In genomic region chr18:55402731-55403405, GRCh38 we compare ENCODE assay signal across 10 cellular contexts.
DNase-seq lines count a peak whose midpoint lies in the region; TF ChIP-seq lines count a peak whose summit lies in the region.
"Had no signal": no experiment of that assay in that cellular context is flagged by ENCODE, and none has a peak within 500 bp of the region (broad histone marks: within the 10 kb centered on the region; RNA-seq: fewer than 3 reads in every experiment).

No MANE protein-coding gene starts in this region.

- no peak overlapping the region for H2AFZ ChIP-seq in OCI-LY3 (ENCODE audit: low read depth, low read length)

- H3K4me1 ChIP-seq in OCI-LY3 (ENCODE audit: low read length) (peaks cover 78% of the 10 kb centered on the region), sigmoid colon (peaks cover 0 to 54% (median 33%) of the 10 kb centered on the region in 4 donors)

- H3K9ac ChIP-seq in OCI-LY3 (ENCODE audit: low read length) = peak overlapping the region; percentile 36

- H3K4me3 ChIP-seq in OCI-LY3 (ENCODE audit: low read length) = peak overlapping the region; percentile 56
- H3K4me3 ChIP-seq in fibroblast of villous mesenchyme (ENCODE audit: low read depth, low read length) = peak overlapping the region; percentile 55
- H3K4me3 ChIP-seq in sigmoid colon = peak overlapping the region; percentile 10 to 42 (median 40)

- no peak for TF ChIP-seq EP300 in sigmoid colon (IDR thresholded peaks at IDR 0.05)

- H3K79me2 ChIP-seq in OCI-LY3 (ENCODE audit: low read length) = peaks cover 100% of the 10 kb centered on the region

- H3K27me3 ChIP-seq in OCI-LY3 (ENCODE audit: low read depth, low read length) (no peaks in the 10 kb centered on the region), sigmoid colon (no peaks in the 10 kb centered on the region)

- no peaks in the 10 kb centered on the region for H3K9me3 ChIP-seq in OCI-LY3 (ENCODE audit: insufficient read depth, low read length)
- H3K9me3 ChIP-seq in sigmoid colon = no peaks in the 10 kb centered on the region

- DNase-seq in G401 (ENCODE audit: low spot score) = peak; percentile 71
- DNase-seq in fibroblast of villous mesenchyme (ENCODE audit: low read depth) = peak; percentile 48
- no peak for DNase-seq in sigmoid colon
- no peak for DNase-seq in Ammon's horn (ENCODE audit: low spot score)
- no peak for DNase-seq in stimulated activated CD8-positive, alpha-beta memory T cell treated with anti-CD3 and anti-CD28 coated beads, Interleukin-4, amount 100 ng/mL, for 48 hours
- no peak for DNase-seq in occipital lobe (lab: John Stamatoyannopoulos, UW)
- no peak for DNase-seq in iPS-NIHi11 (ENCODE audit: low spot score)
- DNase-seq: NCI-H226 had no signal

- H3K36me3 ChIP-seq in OCI-LY3 (replicated peaks; ENCODE audit: low read depth, low read length) (peaks cover 56% of the 10 kb centered on the region), sigmoid colon (no peaks in the 10 kb centered on the region)

- H4K20me1 ChIP-seq in OCI-LY3 (ENCODE audit: insufficient read depth, low read length) = peaks cover 99% of the 10 kb centered on the region

- intact Hi-C loops in sigmoid colon (cut with DNase I) = loop anchor here (5.0 to 10.0 kb wide), 4 partner anchors 81 to 1232 kb away; partner anchors contain the start of genes TCF4 and TXNL1

- H3K4me2 ChIP-seq in OCI-LY3 (ENCODE audit: low read length) = peak overlapping the region; percentile 76

- no peak for TF ChIP-seq POLR2A in sigmoid colon (IDR thresholded peaks at IDR 0.05)

- in situ Hi-C loops in G401 (cut with HindIII; ENCODE audit: low sequenced_read_pairs) = no loop called here

- WGBS in sigmoid colon, 2 donors = 60 to 64% methylated on average over 10 of the region's 10 CpGs

- peak overlapping the region; percentile 59 for H3K27ac ChIP-seq in OCI-LY3 (ENCODE audit: low read length)
- peak overlapping the region; percentile 73 to 83 (median 78) for H3K27ac ChIP-seq in sigmoid colon
- H3K27ac ChIP-seq: VCaP had no signal

- TF ChIP-seq CTCF in OCI-LY3 (IDR thresholded peaks at IDR 0.05; ENCODE audit: low read depth, low read length) = no peak
- no peak for TF ChIP-seq CTCF in fibroblast of villous mesenchyme (IDR thresholded peaks at IDR 0.05; ENCODE audit: insufficient read depth, low read depth, low read length)
- TF ChIP-seq CTCF in sigmoid colon (IDR thresholded peaks at IDR 0.05) = no peak

Comparison
In these comparisons a context has a peak if more than half of its experiments do, and no peak if none do; other contexts are left out.
1. DNase-seq: peak in G401 (single experiment) and fibroblast of villous mesenchyme (single experiment); none in sigmoid colon (single experiment), Ammon's horn (single experiment), stimulated activated CD8-positive, alpha-beta memory T cell treated with anti-CD3 and anti-CD28 coated beads, Interleukin-4, amount 100 ng/mL, for 48 hours (single experiment), occipital lobe (single experiment) and iPS-NIHi11 (single experiment).
2. Peak in every context shown above with its lines, with median percentiles within 50 percentile points of each other: H3K4me3 ChIP-seq.